In the genomic region with DNA sequence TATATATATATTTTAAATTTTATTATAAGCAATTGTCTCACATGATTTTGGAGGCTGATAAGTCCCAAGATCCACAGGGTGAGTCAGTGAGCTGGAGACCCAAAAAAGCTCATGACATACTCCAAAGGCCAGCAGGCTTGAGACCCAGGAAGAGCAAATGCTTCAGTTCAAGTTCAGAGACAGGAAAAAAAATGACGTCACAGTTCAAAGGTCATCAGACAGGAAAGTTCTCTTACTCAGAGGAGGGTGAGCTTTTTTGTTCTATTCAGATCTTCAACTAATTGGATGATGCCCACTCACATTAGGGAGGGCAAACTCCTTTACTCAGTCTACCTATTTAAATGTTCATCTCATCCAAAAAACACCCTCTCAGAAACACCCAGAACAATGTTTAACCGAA, we compare ENCODE assay signal across 30 cellular contexts. TPM values are rescaled to one million over a fixed set of nuclear protein-coding genes. Genes with fewer than 3 reads are reported as not detected.
"Had no signal": no experiment of that assay in that cellular context is flagged by ENCODE, and none has a peak within 500 bp of the region (broad histone marks: within the 10 kb centered on the region; RNA-seq: fewer than 3 reads in every experiment).

No MANE protein-coding gene starts in this region.

- DNase-seq: activated CD4-positive, alpha-beta T cell treated with anti-CD3 and anti-CD28 coated beads for 4 hours; activated CD8-positive, alpha-beta memory T cell treated with anti-CD3 and anti-CD28 coated beads, Interleukin-2, amount 50 U/mL, for 4 hours; activated CD8-positive, alpha-beta T cell treated with anti-CD3 and anti-CD28 coated beads for 36 hours; activated naive CD4-positive, alpha-beta T cell treated with anti-CD3 and anti-CD28 coated beads, Interleukin-2, amount 50 U/mL, for 16 hours; activated naive CD8-positive, alpha-beta T cell treated with anti-CD3 and anti-CD28 coated beads, Interleukin-2, amount 10 ng/mL, durations not matched to agents 7 days and 5 days; activated T-cell treated with anti-CD3 and anti-CD28 coated beads, Interleukin-2, amount 50 U/mL, for 1 hour; adrenal gland; aorta; central memory CD4-positive, alpha-beta T cell; MV-4-11; NCI-H1092 treated with DMSO at 0.1 percent for 48 hours; NCI-H1417 treated with DMSO at 0.1 percent for 48 hours; NCI-H1694; NCI-H2029 treated with DMSO at 0.1 percent for 48 hours; NCI-H345; NCI-H510A; NCI-H526 treated with DMSO at 0.1 percent for 48 hours; NCI-H82; OCI-M1; Right ventricle myocardium superior; SJCRH30; SK-N-SH; T-helper 1 cell had no signal

- FAIRE-seq: bronchial epithelial cell had no signal

- H3K4me2 ChIP-seq: KMS-11, SK-N-SH had no signal

- H3K4me3 ChIP-seq: adrenal gland, SJCRH30 had no signal

- H3K9ac ChIP-seq: KMS-11, SK-N-SH had no signal

- H3K4me1 ChIP-seq: adrenal gland had no signal

- H3K9me3 ChIP-seq: adrenal gland, SJCRH30, SK-N-SH had no signal

- H3K27me3 ChIP-seq: adrenal gland, SJCRH30 had no signal

- H3K27ac ChIP-seq: adrenal gland, KMS-11, RWPE1, SJCRH30 had no signal

- ATAC-seq: activated CD4-positive, CD25-positive, alpha-beta regulatory T cell treated with anti-CD3 and anti-CD28 coated beads, Interleukin-2, amount 50 U/mL, for 24 hours; activated CD8-positive, alpha-beta T cell treated with anti-CD3 and anti-CD28 coated beads for 36 hours; Panc1 had no signal

- H3K36me3 ChIP-seq: adrenal gland had no signal

RNA-seq across cellular contexts. Expression of a gene that starts 18.2 kb away (rescaled TPM):
- total RNA-seq: activated CD8-positive, alpha-beta T cell treated with anti-CD3 and anti-CD28 coated beads for 36 hours; activated naive CD8-positive, alpha-beta T cell treated with anti-CD3 and anti-CD28 coated beads, Interleukin-2, amount 10 ng/mL, durations not matched to agents 7 days and 5 days; bronchial epithelial cell; MCF 10A; T-helper 2 cell treated with Interferon-gamma antibody and Interleukin-4, amounts not matched to agents 100 ng/mL and 5 ng/mL, for 36 hours had no signal
- polyA plus RNA-seq: SK-N-SH had no signal
